In the genomic region with DNA sequence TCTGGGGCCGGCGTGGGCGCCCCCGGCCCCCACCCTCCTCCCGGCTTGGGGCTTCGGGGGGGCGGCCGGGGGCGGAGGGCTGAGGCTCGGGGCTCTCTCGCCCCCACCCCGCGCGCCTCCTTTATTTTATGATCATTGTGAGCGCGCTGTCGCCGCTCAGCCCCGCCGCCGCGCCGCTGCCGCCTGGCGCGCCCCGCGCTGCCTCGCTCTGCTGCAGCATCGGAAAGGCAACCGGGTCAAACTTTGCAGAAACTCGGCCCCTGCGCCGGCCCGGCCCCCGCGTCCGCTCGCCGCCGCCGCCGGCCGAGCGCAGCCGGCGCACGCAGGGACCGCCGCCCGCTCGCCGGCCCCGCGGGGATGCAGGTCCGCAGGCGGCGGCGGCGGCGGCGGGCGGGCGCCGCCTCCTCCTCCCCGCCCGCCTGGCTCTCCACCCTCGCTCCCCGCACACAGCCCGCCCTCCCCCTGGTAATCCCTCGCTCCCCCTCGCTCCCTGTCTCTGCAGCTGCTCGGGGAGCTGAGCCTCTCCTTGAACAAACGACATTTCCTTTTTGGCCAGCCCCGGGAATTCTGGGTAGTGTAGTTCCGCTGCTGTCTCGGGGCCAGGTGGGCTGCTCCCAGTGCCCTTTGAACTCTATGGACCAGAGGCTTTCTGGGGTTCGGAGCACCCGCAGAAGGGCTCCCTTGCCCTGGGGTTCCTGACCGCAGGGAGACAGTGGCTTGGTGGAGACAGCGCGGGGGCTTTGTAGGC, we compare ENCODE assay signal across 8 cellular contexts. TPM values are rescaled to one million over a fixed set of nuclear protein-coding genes. Genes with fewer than 3 reads are reported as not detected.
A peak's percentile ranks its signal among the peaks of the same experiment; 100 is the strongest.
DNase-seq lines count a peak whose midpoint lies in the region; ATAC-seq, FAIRE-seq and TF ChIP-seq lines count a peak whose summit lies in the region.

No MANE protein-coding gene starts in this region.

- POLR2A ChIA-PET in CD4-positive, alpha-beta memory T cell (lab: Charles Lee; ENCODE audit: partially characterized antibody), result interaction anchor here (0.6 to 17.7 kb wide), 9 partner anchors 11 to 308 kb away, joined by 3 to 1324 read pairs (median 5); partner anchors contain the start of gene PLPP7
- POLR2A ChIA-PET in HEK293T (lab: Yijun Ruan, JAX), result interaction anchor here (1.6 kb wide), 1 partner anchor 19 kb away, joined by 5 read pairs; no protein-coding TSS in a partner anchor

- H3K27me3 Mint-ChIP-seq in CD4-positive, alpha-beta memory T cell, result peaks cover 2 to 3% of the 10 kb centered on the region in 2 donors
- peaks cover 14% of the 10 kb centered on the region for H3K27me3 Mint-ChIP-seq in chondrocyte (ENCODE audit: low read depth)

- H3K4me3 ChIP-seq in CD4-positive, alpha-beta memory T cell (ENCODE audit: low read length in 2 of 2), result peak overlapping the region; percentile 21 to 65
- H3K4me3 ChIP-seq in keratinocyte (ENCODE audit: control insufficient read depth in 2 of 3, extremely low read depth in 1 of 3, insufficient read depth in 2 of 3, low read depth in 1 of 3, low read length in 3 of 3), result peak overlapping the region; percentile 20 to 64 (median 28)

- dilution Hi-C loops in keratinocyte (cut with MboI; ENCODE audit: extremely low pct_ligation_motif_present, low sequenced_read_pairs), result no loop called here

- no peaks in the 10 kb centered on the region for H3K9me1 ChIP-seq in keratinocyte (ENCODE audit: control insufficient read depth, extremely low read depth, insufficient read depth, low read length)

- peaks cover 27% of the 10 kb centered on the region for H3K4me1 ChIP-seq in CD4-positive, alpha-beta memory T cell (ENCODE audit: insufficient read depth, low read length)
- H3K4me1 ChIP-seq in keratinocyte (ENCODE audit: control insufficient read depth, extremely low read depth, insufficient read depth, low read length), result no peaks in the 10 kb centered on the region

- no peaks in the 10 kb centered on the region for H3K36me3 ChIP-seq in CD4-positive, alpha-beta memory T cell (ENCODE audit: insufficient read depth, low read length)
- H3K36me3 ChIP-seq in keratinocyte (ENCODE audit: control insufficient read depth in 2 of 2, extremely low read depth in 1 of 2, insufficient read depth in 2 of 2, low read length in 2 of 2), result no peaks in the 10 kb centered on the region

- no peaks in the 10 kb centered on the region for H3K9me3 ChIP-seq in CD4-positive, alpha-beta memory T cell (ENCODE audit: control insufficient read depth in 1 of 2, low read length in 2 of 2)
- no peaks in the 10 kb centered on the region for H3K9me3 ChIP-seq in keratinocyte (ENCODE audit: control insufficient read depth, low read depth, low read length)

- H3K4me2 ChIP-seq in keratinocyte (ENCODE audit: control insufficient read depth, extremely low read depth, insufficient read depth, low read depth, low read length), result peak overlapping the region; percentile 58

- DNase-seq in CD4-positive, alpha-beta memory T cell, result peak; percentile 60 to 78 (median 61)
- peak; percentile 93 for DNase-seq in HEK293T (ENCODE audit: extremely low spot score)
- peak; percentile 46 for DNase-seq in NCI-H446 treated with DMSO at 0.1 percent for 48 hours (lab: John Stamatoyannopoulos, UW)
- peak; percentile 51 for DNase-seq in activated CD4-positive, alpha-beta T cell treated with anti-CD3 and anti-CD28 coated beads for 1 hour
- no peak for DNase-seq in chondrocyte (ENCODE audit: low spot score)
- DNase-seq in keratinocyte (ENCODE audit: low read depth, low spot score), result no peak
- DNase-seq in stimulated activated CD4-positive, alpha-beta T cell treated with anti-CD3 and anti-CD28 coated beads, Interleukin-12 subunit alpha, Interleukin-12 subunit beta, amount 100 ng/mL, for 48 hours (ENCODE audit: low read depth in 2 of 3, low spot score in 1 of 3), result peak in 2 of 3 donors; percentile 63 to 64

- no peak for FAIRE-seq in keratinocyte (lab: Jason Lieb, UNC)

- TF ChIP-seq CTCF in chondrocyte (IDR thresholded peaks at IDR 0.05) (peak; percentile 12), keratinocyte (optimal IDR thresholded peaks at IDR 0.05 in 1 of 3, IDR thresholded peaks at IDR 0.05 in 1 of 3, conservative IDR thresholded peaks at IDR 0.05 in 1 of 3; ENCODE audit: extremely low read depth in 1 of 3, insufficient read depth in 2 of 3, low read length in 3 of 3) (no peak)

- H3K4me3 Mint-ChIP-seq in CD4-positive, alpha-beta memory T cell, result peak overlapping the region; percentile 84 to 93 (median 91)
- peak overlapping the region; percentile 69 for H3K4me3 Mint-ChIP-seq in chondrocyte (ENCODE audit: unreplicated experiment)

- H3K27ac ChIP-seq in CD4-positive, alpha-beta memory T cell (ENCODE audit: low read depth, low read length), result peak overlapping the region; percentile 79
- H3K27ac ChIP-seq in keratinocyte (ENCODE audit: control insufficient read depth, insufficient read depth, low read length), result no peak overlapping the region

- no peak overlapping the region for H2AFZ ChIP-seq in keratinocyte (ENCODE audit: control insufficient read depth, low read length)

- ATAC-seq in GM19452 (IDR thresholded peaks at IDR 0.05; ENCODE audit: unreplicated experiment), result no peak

- no peaks in the 10 kb centered on the region for H3K27me3 ChIP-seq in CD4-positive, alpha-beta memory T cell (ENCODE audit: insufficient read depth, low read length)
- peaks cover 56% of the 10 kb centered on the region for H3K27me3 ChIP-seq in keratinocyte (ENCODE audit: control insufficient read depth, extremely low read depth, insufficient read depth, low read length)

- H3K9ac ChIP-seq in keratinocyte (ENCODE audit: control insufficient read depth, extremely low read depth, insufficient read depth, low read length), result no peak overlapping the region

- H3K36me3 Mint-ChIP-seq in CD4-positive, alpha-beta memory T cell, result peaks cover 24 to 38% of the 10 kb centered on the region in 2 donors
- peaks cover 1% of the 10 kb centered on the region for H3K36me3 Mint-ChIP-seq in chondrocyte (ENCODE audit: low read depth)

- H3K79me2 ChIP-seq in keratinocyte (ENCODE audit: control insufficient read depth, insufficient read depth, low read length), result no peaks in the 10 kb centered on the region

- H4K20me1 ChIP-seq in keratinocyte (ENCODE audit: control insufficient read depth, extremely low read depth, insufficient read depth, low read length), result no peaks in the 10 kb centered on the region

- peaks cover 22 to 51% (median 26%) of the 10 kb centered on the region in 4 donors for H3K4me1 Mint-ChIP-seq in CD4-positive, alpha-beta memory T cell
- H3K4me1 Mint-ChIP-seq in chondrocyte (ENCODE audit: low read depth), result peaks cover 7% of the 10 kb centered on the region

- H3K9me3 Mint-ChIP-seq in CD4-positive, alpha-beta memory T cell, result no peaks in the 10 kb centered on the region
- no peaks in the 10 kb centered on the region for H3K9me3 Mint-ChIP-seq in chondrocyte (ENCODE audit: low read depth)

- CTCF ChIA-PET in CD4-positive, alpha-beta memory T cell (lab: Charles Lee; ENCODE audit: partially characterized antibody), result interaction anchor here (1.0 to 1.5 kb wide), 5 partner anchors 7 to 28 kb away, joined by 4 to 5 read pairs (median 4); no protein-coding TSS in a partner anchor
- CTCF ChIA-PET in HEK293T (lab: Yijun Ruan, JAX), result interaction anchor here (0.6 to 1.2 kb wide), 2 partner anchors 59 to 400 kb away, joined by 4 read pairs; no protein-coding TSS in a partner anchor

- peak overlapping the region; percentile 92 to 95 (median 94) for H3K27ac Mint-ChIP-seq in CD4-positive, alpha-beta memory T cell
- no peak overlapping the region for H3K27ac Mint-ChIP-seq in chondrocyte (ENCODE audit: unreplicated experiment)

- intact Hi-C loops in CD4-positive, alpha-beta memory T cell (cut with micrococcal nuclease), result loop anchor here (1.0 to 10.0 kb wide), 8 partner anchors 9 to 227 kb away; partner anchors contain the start of genes NUP214 and POMT1

TF ChIP-seq in HEK293T, 16 proteins besides CTCF, POLR2A, EP300 and RAD21:
- no peak for TF ChIP-seq SP1 (IDR thresholded peaks at IDR 0.05)
- TF ChIP-seq ELF4 (IDR thresholded peaks at IDR 0.05), result no peak
- TF ChIP-seq ARNT (IDR thresholded peaks at IDR 0.05), result no peak

RNA-seq across cellular contexts. Expression of gene FAM78A, which starts 1.5 kb away (rescaled TPM):
- 10 to 100 TPM; 93.5 TPM for total RNA-seq in CD4-positive, alpha-beta memory T cell
- polyA plus RNA-seq in CD4-positive, alpha-beta memory T cell, result 10 to 100 TPM in 1 of 2 donors, 1 to 10 TPM in 1; 5.5 to 29.2 TPM
- total RNA-seq in chondrocyte, result 1.4 to 1.6 TPM (median 1.5 TPM) in 3 replicates
- 0.25 to 1.1 TPM (median 0.33 TPM) in 3 replicates for polyA plus RNA-seq in keratinocyte
- 0.11 TPM for polyA plus RNA-seq in keratinocyte (2011; ENCODE audit: low read depth)
- 0.22 and 0.47 TPM in 2 replicates for polyA plus RNA-seq in keratinocyte (2011; cell fraction: cytosol; rRNA removed)
- polyA plus RNA-seq in keratinocyte (2011; cell fraction: nucleus; rRNA removed), result 0.50 and 1.0 TPM in 2 replicates
- polyA plus RNA-seq in keratinocyte (2012; ENCODE audit: low replicate concordance), result 0.08 and 0.54 TPM in 2 replicates
- polyA minus RNA-seq in keratinocyte, result 0.20 to 1.3 TPM (median 0.33 TPM) in 3 replicates
- not detected for polyA minus RNA-seq in keratinocyte (2011; cell fraction: cytosol; rRNA and poly(A)+ RNA removed)
- 0.78 TPM in 1 of 2 replicates, not detected in the other for polyA minus RNA-seq in keratinocyte (2011; cell fraction: nucleus; rRNA and poly(A)+ RNA removed)

RNA-seq across cellular contexts. Expression of gene PLPP7, which starts 11.7 kb away (rescaled TPM):
- not detected for total RNA-seq in CD4-positive, alpha-beta memory T cell
- not detected for polyA plus RNA-seq in CD4-positive, alpha-beta memory T cell
- total RNA-seq in chondrocyte, result 1.1 to 2.3 TPM (median 1.5 TPM) in 3 replicates
- polyA plus RNA-seq in keratinocyte, result not detected in 3 replicates
- polyA plus RNA-seq in keratinocyte (2011; ENCODE audit: low read depth), result not detected
- polyA plus RNA-seq in keratinocyte (2011; cell fraction: cytosol; rRNA removed), result not detected in 2 replicates
- not detected in 2 replicates for polyA plus RNA-seq in keratinocyte (2011; cell fraction: nucleus; rRNA removed)
- not detected in 2 replicates for polyA plus RNA-seq in keratinocyte (2012; ENCODE audit: low replicate concordance)
- not detected in 3 replicates for polyA minus RNA-seq in keratinocyte
- polyA minus RNA-seq in keratinocyte (2011; cell fraction: cytosol; rRNA and poly(A)+ RNA removed), result not detected
- polyA minus RNA-seq in keratinocyte (2011; cell fraction: nucleus; rRNA and poly(A)+ RNA removed), result not detected in 2 replicates

Comparison
In these comparisons a context has a peak if more than half of its experiments do, and no peak if none do; other contexts are left out.
1. DNase-seq: peak in CD4-positive, alpha-beta memory T cell (5 of 5), HEK293T (single experiment), NCI-H446 treated with DMSO at 0.1 percent for 48 hours (single experiment), activated CD4-positive, alpha-beta T cell treated with anti-CD3 and anti-CD28 coated beads for 1 hour (single experiment) and stimulated activated CD4-positive, alpha-beta T cell treated with anti-CD3 and anti-CD28 coated beads, Interleukin-12 subunit alpha, Interleukin-12 subunit beta, amount 100 ng/mL, for 48 hours (2 of 3); none in chondrocyte (single experiment) and keratinocyte (single experiment).
2. RNA of gene FAM78A, which starts 1.5 kb away (total RNA-seq): 93.5 TPM in CD4-positive, alpha-beta memory T cell; 1.4 to 1.6 TPM in chondrocyte; every median in the first group is over 10 times any median in the second.